In genomic region chr6:32153835-32154513, GRCh38 we compare ENCODE assay signal across 8 cellular contexts. TPM values are rescaled to one million over a fixed set of nuclear protein-coding genes. Genes with fewer than 3 reads are reported as not detected.
DNase-seq lines count a peak whose midpoint lies in the region; ATAC-seq and TF ChIP-seq lines count a peak whose summit lies in the region.

Gene PPT2 (plus strand): TSS chr6:32154141. CDS start chr6:32154595, 454 bp downstream.

- H3K36me3 Mint-ChIP-seq in CD4-positive, CD25-positive, alpha-beta regulatory T cell: peaks cover 14% of the 10 kb centered on the region

- DNase-seq in CD4-positive, CD25-positive, alpha-beta regulatory T cell: peak; percentile 53 to 85 (median 58)
- DNase-seq in NCI-H226 (peak; percentile 85), caudate nucleus (lab: John Stamatoyannopoulos, UW) (peak in 60 of 61 donors; percentile 45 to 94 (median 86)), inferior parietal cortex (ENCODE audit: extremely low spot score) (peak; percentile 88), smooth muscle cell (lab: John Stamatoyannopoulos, UW; ENCODE audit: unreplicated experiment) (peak; percentile 73)

- peaks cover 0 to 3% (median 0%) of the 10 kb centered on the region in 7 donors for H3K9me3 Mint-ChIP-seq in CD4-positive, CD25-positive, alpha-beta regulatory T cell

- no peaks in the 10 kb centered on the region for H3F3A ChIP-seq in smooth muscle cell (ENCODE audit: low read depth)

- peaks cover 0 to 60% (median 25%) of the 10 kb centered on the region in 4 donors for H3K4me1 Mint-ChIP-seq in CD4-positive, CD25-positive, alpha-beta regulatory T cell

- H4K20me1 ChIP-seq in smooth muscle cell (ENCODE audit: low read depth): no peaks in the 10 kb centered on the region

- H3K9me3 ChIP-seq in CD4-positive, CD25-positive, alpha-beta regulatory T cell (ENCODE audit: control insufficient read depth in 2 of 2, low read length in 2 of 2): no peaks in the 10 kb centered on the region
- H3K9me3 ChIP-seq in smooth muscle cell (replicated peaks; ENCODE audit: low read depth): no peaks in the 10 kb centered on the region

- H3K4me1 ChIP-seq in CD4-positive, CD25-positive, alpha-beta regulatory T cell (ENCODE audit: control insufficient read depth, insufficient read depth, low read length, poor library complexity, severe bottlenecking): peaks cover 20% of the 10 kb centered on the region
- peaks cover 18% of the 10 kb centered on the region for H3K4me1 ChIP-seq in smooth muscle cell (ENCODE audit: low read depth)

- ATAC-seq in CD4-positive, CD25-positive, alpha-beta regulatory T cell (ENCODE audit: low read depth in 2 of 2): peak; percentile 48 to 54
- ATAC-seq in HG02571 (IDR thresholded peaks at IDR 0.05; ENCODE audit: unreplicated experiment): peak; percentile 33
- ATAC-seq in activated CD4-positive, CD25-positive, alpha-beta regulatory T cell treated with anti-CD3 and anti-CD28 coated beads, Interleukin-2, amount 50 U/mL, for 24 hours: peak; percentile 65 to 70
- no peak for ATAC-seq in HG03342 (IDR thresholded peaks at IDR 0.05; ENCODE audit: unreplicated experiment)

- H3K4me3 ChIP-seq in CD4-positive, CD25-positive, alpha-beta regulatory T cell (ENCODE audit: low read depth, low read length): peak within 1 kb of the TSS; percentile 77
- H3K4me3 ChIP-seq in smooth muscle cell: peak within 1 kb of the TSS; percentile 85

- peaks cover 2% of the 10 kb centered on the region for H3K27me3 ChIP-seq in CD4-positive, CD25-positive, alpha-beta regulatory T cell (ENCODE audit: control insufficient read depth, insufficient read depth, low read length)
- H3K27me3 ChIP-seq in smooth muscle cell (ENCODE audit: low read depth): peaks cover 24% of the 10 kb centered on the region

- H3K4me2 ChIP-seq in smooth muscle cell: peak within 1 kb of the TSS; percentile 90

- peak within 1 kb of the TSS; percentile 87 for H3K9ac ChIP-seq in smooth muscle cell (ENCODE audit: low read depth)

- H3K27ac ChIP-seq in CD4-positive, CD25-positive, alpha-beta regulatory T cell (ENCODE audit: insufficient read depth, low read length, poor library complexity, severe bottlenecking): peak within 1 kb of the TSS; percentile 62
- peak within 1 kb of the TSS; percentile 98 for H3K27ac ChIP-seq in caudate nucleus (ENCODE audit: low read depth, low read length)
- peak within 1 kb of the TSS; percentile 91 for H3K27ac ChIP-seq in smooth muscle cell (ENCODE audit: low read depth)

- WGBS in smooth muscle cell (ENCODE audit: low lambda C conversion rate): under 1% methylated on average over 38 of the region's 39 CpGs

- H3K36me3 ChIP-seq in CD4-positive, CD25-positive, alpha-beta regulatory T cell (ENCODE audit: control insufficient read depth, insufficient read depth, low read length): peaks cover 7% of the 10 kb centered on the region
- no peaks in the 10 kb centered on the region for H3K36me3 ChIP-seq in smooth muscle cell (ENCODE audit: low read depth)

- peak within 1 kb of the TSS; percentile 91 to 98 (median 94) for H3K4me3 Mint-ChIP-seq in CD4-positive, CD25-positive, alpha-beta regulatory T cell

- H3K27ac Mint-ChIP-seq in CD4-positive, CD25-positive, alpha-beta regulatory T cell: peak within 1 kb of the TSS; percentile 91 to 93 (median 92)

- no peak for TF ChIP-seq CTCF in smooth muscle cell (IDR thresholded peaks at IDR 0.05; ENCODE audit: borderline replicate concordance, insufficient read depth, poor library complexity, severe bottlenecking)

- peak within 1 kb of the TSS; percentile 82 for H2AFZ ChIP-seq in smooth muscle cell (ENCODE audit: low read depth)

- H3K27me3 Mint-ChIP-seq in CD4-positive, CD25-positive, alpha-beta regulatory T cell: peaks cover 31% of the 10 kb centered on the region

- H3K79me2 ChIP-seq in smooth muscle cell (ENCODE audit: low read depth): peaks cover 10% of the 10 kb centered on the region

RNA-seq across cellular contexts. Expression of gene PPT2, which starts in this region (rescaled TPM):
- total RNA-seq in CD4-positive, CD25-positive, alpha-beta regulatory T cell: 4.8 TPM
- polyA plus RNA-seq in CD4-positive, CD25-positive, alpha-beta regulatory T cell: 1 to 10 TPM; 3.1 to 6.2 (median 5.4) TPM
- 13.3 and 17.5 TPM in 2 replicates for total RNA-seq in smooth muscle cell
- polyA plus RNA-seq in smooth muscle cell: 15.7 and 17.8 TPM in 2 replicates
